ENCODE assay signal across 9 cellular contexts in genomic region chr19:40799558-40800338, GRCh38. TPM values are rescaled to one million over a fixed set of nuclear protein-coding genes. Genes with fewer than 3 reads are reported as not detected.
DNase-seq lines count a peak whose midpoint lies in the region; ATAC-seq and FAIRE-seq lines count a peak whose summit lies in the region.
"Had no signal": no experiment of that assay in that cellular context is flagged by ENCODE, and none has a peak within 500 bp of the region (broad histone marks: within the 10 kb centered on the region; RNA-seq: fewer than 3 reads in every experiment).

No MANE protein-coding gene starts in this region.

- H3K27ac Mint-ChIP-seq in activated CD4-positive, alpha-beta T cell treated with anti-CD3 and anti-CD28 coated beads, Interleukin-2, amount 10 ng/mL, durations not matched to agents 7 days and 5 days: peak overlapping the region; percentile 89

- H3K27me3 ChIP-seq in ectodermal cell (ENCODE audit: control insufficient read depth, insufficient read depth, low read length, poor library complexity, severe bottlenecking): no peaks in the 10 kb centered on the region
- H3K27me3 ChIP-seq in mononuclear cell (ENCODE audit: insufficient read depth, low read length): no peaks in the 10 kb centered on the region

- H3K4me3 ChIP-seq in ectodermal cell (ENCODE audit: insufficient read depth, low read depth, low read length) (peak overlapping the region; percentile 87), mononuclear cell (ENCODE audit: low read length) (peak overlapping the region; percentile 83)

- H3K4me3 Mint-ChIP-seq in activated CD4-positive, alpha-beta T cell treated with anti-CD3 and anti-CD28 coated beads, Interleukin-2, amount 10 ng/mL, durations not matched to agents 7 days and 5 days: peak overlapping the region; percentile 95

- no peaks in the 10 kb centered on the region for H3K27me3 Mint-ChIP-seq in activated CD4-positive, alpha-beta T cell treated with anti-CD3 and anti-CD28 coated beads, Interleukin-2, amount 10 ng/mL, durations not matched to agents 7 days and 5 days

- H3K36me3 ChIP-seq in ectodermal cell (ENCODE audit: control insufficient read depth, insufficient read depth, low read length): peaks cover 7% of the 10 kb centered on the region

- ATAC-seq in HG03135 (IDR thresholded peaks at IDR 0.05; ENCODE audit: unreplicated experiment): no peak
- no peak for ATAC-seq in GM18858 (IDR thresholded peaks at IDR 0.05; ENCODE audit: unreplicated experiment)

- H3K4me1 ChIP-seq in ectodermal cell (ENCODE audit: control insufficient read depth, insufficient read depth, low read length): peaks cover 33% of the 10 kb centered on the region
- peaks cover 57% of the 10 kb centered on the region for H3K4me1 ChIP-seq in mononuclear cell (ENCODE audit: insufficient read depth, low read length)

- no peaks in the 10 kb centered on the region for H3K9me3 Mint-ChIP-seq in activated CD4-positive, alpha-beta T cell treated with anti-CD3 and anti-CD28 coated beads, Interleukin-2, amount 10 ng/mL, durations not matched to agents 7 days and 5 days

- POLR2A ChIA-PET in activated CD4-positive, alpha-beta T cell treated with anti-CD3 and anti-CD28 coated beads, Interleukin-2, amount 10 ng/mL, durations not matched to agents 7 days and 5 days (lab: Charles Lee): interaction anchor here (1.1 kb wide), 1 partner anchor 21 kb away, joined by 5 read pairs; the partner anchor contains the start of gene RAB4B

- H3K27ac ChIP-seq in ectodermal cell (ENCODE audit: insufficient read depth, low read depth, low read length, poor library complexity, severe bottlenecking): no peak overlapping the region

- peak; percentile 33 for DNase-seq in activated CD4-positive, alpha-beta T cell treated with anti-CD3 and anti-CD28 coated beads, Interleukin-2, amount 10 ng/mL, durations not matched to agents 7 days and 5 days
- no peak for DNase-seq in activated CD4-positive, alpha-beta T cell treated with anti-CD3 and anti-CD28 coated beads, Interleukin-2, amount 50 U/mL, for 1 hour
- DNase-seq in RPMI8226: peak; percentile 10
- peak; percentile 38 for DNase-seq in urothelium cell line (ENCODE audit: low spot score)

- peaks cover 63% of the 10 kb centered on the region for H3K4me1 Mint-ChIP-seq in activated CD4-positive, alpha-beta T cell treated with anti-CD3 and anti-CD28 coated beads, Interleukin-2, amount 10 ng/mL, durations not matched to agents 7 days and 5 days

- no peak for FAIRE-seq in urothelium cell line (lab: Jason Lieb, UNC)

- CTCF ChIA-PET in activated CD4-positive, alpha-beta T cell treated with anti-CD3 and anti-CD28 coated beads, Interleukin-2, amount 10 ng/mL, durations not matched to agents 7 days and 5 days (lab: Charles Lee): interaction anchor here (1.5 to 4.5 kb wide), 2 partner anchors 21 to 137 kb away, joined by 6 to 22 read pairs; partner anchors contain the start of gene RAB4B

- WGBS in ectodermal cell, 2 experiments: 5 to 6% methylated on average over 40 of the region's 40 CpGs

- H3K9me3 ChIP-seq in ectodermal cell (ENCODE audit: control insufficient read depth, low read length) (no peaks in the 10 kb centered on the region), mononuclear cell (ENCODE audit: low read depth, low read length) (no peaks in the 10 kb centered on the region)

- H3K36me3 Mint-ChIP-seq in activated CD4-positive, alpha-beta T cell treated with anti-CD3 and anti-CD28 coated beads, Interleukin-2, amount 10 ng/mL, durations not matched to agents 7 days and 5 days (ENCODE audit: low read depth): peaks cover 48% of the 10 kb centered on the region

RNA-seq across cellular contexts. Expression of gene EGLN2, which starts 0.8 kb away (rescaled TPM):
- 100 to 1,000 TPM; 124 to 126 TPM for total RNA-seq in activated CD4-positive, alpha-beta T cell treated with anti-CD3 and anti-CD28 coated beads, Interleukin-2, amount 10 ng/mL, durations not matched to agents 7 days and 5 days
- polyA plus RNA-seq in ectodermal cell (2013, experiment 1 of 4): 82.0 TPM
- 80.9 TPM for polyA plus RNA-seq in ectodermal cell (2013, experiment 2 of 4)
- 63.2 TPM for polyA plus RNA-seq in ectodermal cell (2013, experiment 3 of 4)
- polyA plus RNA-seq in ectodermal cell (2013, experiment 4 of 4): 67.6 TPM
- 52.7 TPM for total RNA-seq in mononuclear cell

RNA-seq across cellular contexts. Expression of gene RAB4B, which starts 21.7 kb away (rescaled TPM):
- total RNA-seq in activated CD4-positive, alpha-beta T cell treated with anti-CD3 and anti-CD28 coated beads, Interleukin-2, amount 10 ng/mL, durations not matched to agents 7 days and 5 days: 10 to 100 TPM; 52.8 to 54.7 TPM
- polyA plus RNA-seq in ectodermal cell (2013, experiment 1 of 4): 22.2 TPM
- polyA plus RNA-seq in ectodermal cell (2013, experiment 2 of 4): 19.7 TPM
- polyA plus RNA-seq in ectodermal cell (2013, experiment 3 of 4): 20.2 TPM
- polyA plus RNA-seq in ectodermal cell (2013, experiment 4 of 4): 25.0 TPM
- 9.6 TPM for total RNA-seq in mononuclear cell

RNA-seq across cellular contexts. Expression of gene MIA, which starts 24.4 kb away (rescaled TPM):
- total RNA-seq in activated CD4-positive, alpha-beta T cell treated with anti-CD3 and anti-CD28 coated beads, Interleukin-2, amount 10 ng/mL, durations not matched to agents 7 days and 5 days: under 1 TPM in 1 of 2 experiments, not detected in 1; 0.89 TPM
- 1.3 TPM for polyA plus RNA-seq in ectodermal cell (2013, experiment 1 of 4)
- polyA plus RNA-seq in ectodermal cell (2013, experiment 2 of 4): 0.85 TPM
- polyA plus RNA-seq in ectodermal cell (2013, experiment 3 of 4): 1.7 TPM
- 2.8 TPM for polyA plus RNA-seq in ectodermal cell (2013, experiment 4 of 4)
- total RNA-seq in mononuclear cell: not detected
- total RNA-seq: glomerular endothelial cell had no signal

RNA-seq across cellular contexts. Expression of gene SNRPA, which starts 48.7 kb away (rescaled TPM):
- 100 to 1,000 TPM; 149 to 182 TPM for total RNA-seq in activated CD4-positive, alpha-beta T cell treated with anti-CD3 and anti-CD28 coated beads, Interleukin-2, amount 10 ng/mL, durations not matched to agents 7 days and 5 days
- 251 TPM for polyA plus RNA-seq in ectodermal cell (2013, experiment 1 of 4)
- 211 TPM for polyA plus RNA-seq in ectodermal cell (2013, experiment 2 of 4)
- 236 TPM for polyA plus RNA-seq in ectodermal cell (2013, experiment 3 of 4)
- polyA plus RNA-seq in ectodermal cell (2013, experiment 4 of 4): 262 TPM
- 26.2 TPM for total RNA-seq in mononuclear cell

RNA-seq across cellular contexts. Expression of gene ACTMAP, which starts 49.5 kb away (rescaled TPM):
- total RNA-seq in activated CD4-positive, alpha-beta T cell treated with anti-CD3 and anti-CD28 coated beads, Interleukin-2, amount 10 ng/mL, durations not matched to agents 7 days and 5 days: 10 to 100 TPM; 17.5 to 19.8 TPM
- 31.8 TPM for polyA plus RNA-seq in ectodermal cell (2013, experiment 1 of 4)
- polyA plus RNA-seq in ectodermal cell (2013, experiment 2 of 4): 32.3 TPM
- polyA plus RNA-seq in ectodermal cell (2013, experiment 3 of 4): 21.0 TPM
- 28.2 TPM for polyA plus RNA-seq in ectodermal cell (2013, experiment 4 of 4)
- total RNA-seq in mononuclear cell: 0.52 TPM
